Comparison of ENCODE assay signal across 25 cellular contexts in genomic region chr2:75361486-75361885, GRCh38.
"Had no signal": no experiment of that assay in that cellular context is flagged by ENCODE, and none has a peak within 500 bp of the region (broad histone marks: within the 10 kb centered on the region; RNA-seq: fewer than 3 reads in every experiment).

No MANE protein-coding gene starts in this region.

- H3K27me3 ChIP-seq: gastroesophageal sphincter, neutrophil, right lobe of liver, uterus had no signal

- H3K4me3 ChIP-seq: gastroesophageal sphincter, right lobe of liver, uterus had no signal

- H3K36me3 ChIP-seq: gastroesophageal sphincter, neutrophil, right lobe of liver, uterus had no signal

- H3K27ac ChIP-seq: gastroesophageal sphincter, neutrophil, right lobe of liver, uterus had no signal

- H3K9me3 Mint-ChIP-seq: type B pancreatic cell had no signal

- H3K4me3 Mint-ChIP-seq: activated B cell treated with CpG ODN at 0.5 μM for 24 hours; activated CD8-positive, alpha-beta memory T cell treated with anti-CD3 and anti-CD28 coated beads, Interleukin-2, amount 10 ng/mL, durations not matched to agents 7 days and 5 days; activated CD8-positive, alpha-beta T cell treated with anti-CD3 and anti-CD28 coated beads, Interleukin-2, amount 10 ng/mL, durations not matched to agents 7 days and 5 days; activated naive CD8-positive, alpha-beta T cell; immature natural killer cell; nephron progenitor cell; stimulated activated naive CD8-positive, alpha-beta T cell treated with anti-CD3 and anti-CD28 coated beads, Interleukin-15, amount 100 ng/mL, for 72 hours; type B pancreatic cell had no signal

- H3K36me3 Mint-ChIP-seq: activated CD8-positive, alpha-beta memory T cell treated with anti-CD3 and anti-CD28 coated beads, Interleukin-2, amount 10 ng/mL, durations not matched to agents 7 days and 5 days; immature natural killer cell; type B pancreatic cell had no signal

- H3K4me1 Mint-ChIP-seq: activated B cell treated with CpG ODN at 0.5 μM for 24 hours; activated CD8-positive, alpha-beta memory T cell treated with anti-CD3 and anti-CD28 coated beads, Interleukin-2, amount 10 ng/mL, durations not matched to agents 7 days and 5 days; immature natural killer cell; nephron progenitor cell; stimulated activated naive CD8-positive, alpha-beta T cell treated with anti-CD3 and anti-CD28 coated beads, Interleukin-15, amount 100 ng/mL, for 72 hours had no signal

- H3K4me1 ChIP-seq: gastroesophageal sphincter, right lobe of liver, uterus had no signal

- DNase-seq: activated B cell treated with CpG ODN at 0.5 μM for 24 hours; activated CD4-positive, alpha-beta T cell treated with anti-CD3 and anti-CD28 coated beads, Interleukin-2, amount 50 U/mL, for 1 hour; activated CD8-positive, alpha-beta memory T cell treated with anti-CD3 and anti-CD28 coated beads, Interleukin-2, amount 10 ng/mL, durations not matched to agents 7 days and 5 days; activated CD8-positive, alpha-beta T cell treated with anti-CD3 and anti-CD28 coated beads, Interleukin-2, amount 10 ng/mL, durations not matched to agents 7 days and 5 days; activated effector memory CD4-positive, alpha-beta T cell treated with Interleukin-2 at 50 U/mL for 16 hours; activated naive CD4-positive, alpha-beta T cell treated with Interleukin-2 at 50 U/mL for 16 hours; activated T-cell treated with anti-CD3 and anti-CD28 coated beads, Interleukin-2, amount 50 U/mL, for 48 hours; anterior cingulate cortex; dermis blood vessel endothelial cell; effector CD8-positive, alpha-beta T cell; hypothalamus; immature natural killer cell; kidney; left colon; mammary epithelial cell; nephron progenitor cell; right lobe of liver; stimulated activated CD4-positive, alpha-beta T cell treated with anti-CD3 and anti-CD28 coated beads, Interleukin-2, amount 100 ng/mL, for 48 hours; stimulated activated naive CD8-positive, alpha-beta T cell treated with anti-CD3 and anti-CD28 coated beads, Interleukin-15, amount 100 ng/mL, for 72 hours; substantia nigra; uterus had no signal

- ATAC-seq: activated CD8-positive, alpha-beta memory T cell treated with anti-CD3 and anti-CD28 coated beads, Interleukin-2, amount 10 ng/mL, durations not matched to agents 7 days and 5 days; activated CD8-positive, alpha-beta T cell treated with anti-CD3 and anti-CD28 coated beads, Interleukin-2, amount 10 ng/mL, durations not matched to agents 7 days and 5 days; gastroesophageal sphincter; left colon; right lobe of liver; stimulated activated naive CD8-positive, alpha-beta T cell treated with anti-CD3 and anti-CD28 coated beads, Interleukin-15, amount 100 ng/mL, for 72 hours had no signal

- H3K27me3 Mint-ChIP-seq: activated B cell treated with CpG ODN at 0.5 μM for 24 hours; activated CD8-positive, alpha-beta memory T cell treated with anti-CD3 and anti-CD28 coated beads, Interleukin-2, amount 10 ng/mL, durations not matched to agents 7 days and 5 days; activated naive CD8-positive, alpha-beta T cell; stimulated activated naive CD8-positive, alpha-beta T cell treated with anti-CD3 and anti-CD28 coated beads, Interleukin-15, amount 100 ng/mL, for 72 hours; type B pancreatic cell had no signal

- H3K9me3 ChIP-seq: neutrophil, right lobe of liver, uterus had no signal

- H3K27ac Mint-ChIP-seq: activated B cell treated with CpG ODN at 0.5 μM for 24 hours; activated CD8-positive, alpha-beta memory T cell treated with anti-CD3 and anti-CD28 coated beads, Interleukin-2, amount 10 ng/mL, durations not matched to agents 7 days and 5 days; activated CD8-positive, alpha-beta T cell treated with anti-CD3 and anti-CD28 coated beads, Interleukin-2, amount 10 ng/mL, durations not matched to agents 7 days and 5 days; activated naive CD8-positive, alpha-beta T cell; immature natural killer cell; nephron progenitor cell; stimulated activated naive CD8-positive, alpha-beta T cell treated with anti-CD3 and anti-CD28 coated beads, Interleukin-15, amount 100 ng/mL, for 72 hours; type B pancreatic cell had no signal
